In the genomic region with DNA sequence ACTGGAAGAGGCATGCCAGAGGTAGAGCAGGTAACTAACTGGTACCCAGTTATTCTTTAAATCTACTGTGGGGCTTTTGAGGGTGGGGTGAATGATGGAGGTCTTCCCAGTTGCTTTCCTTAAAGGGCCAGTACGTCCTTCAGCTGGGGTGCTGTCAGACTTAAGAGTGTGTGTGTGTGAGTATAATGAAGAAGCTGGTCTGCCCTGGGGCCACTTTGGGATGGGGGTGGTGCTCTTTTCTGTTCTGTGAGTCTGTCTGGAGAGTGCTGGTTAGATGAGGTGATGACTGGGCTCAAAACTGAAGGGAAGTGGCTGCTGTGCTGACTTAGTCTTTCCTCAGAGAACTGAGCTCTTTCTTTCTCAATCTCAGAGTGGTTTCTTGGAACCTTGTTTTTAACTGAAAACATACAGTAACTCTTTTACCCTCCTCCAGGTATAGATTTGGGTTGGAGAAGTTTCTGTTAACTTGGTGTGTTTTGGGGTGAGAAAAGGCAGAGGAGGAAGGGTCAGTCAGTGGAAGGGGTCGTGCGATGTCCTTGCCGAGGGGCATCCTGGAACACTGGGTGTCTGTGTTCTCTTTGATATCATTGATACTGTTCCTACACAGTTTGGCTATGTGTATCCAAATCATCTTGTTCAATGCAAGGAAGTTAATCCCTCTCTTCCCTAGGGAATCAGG, we compare ENCODE assay signal across 8 cellular contexts. TPM values are rescaled to one million over a fixed set of nuclear protein-coding genes. Genes with fewer than 3 reads are reported as not detected.
DNase-seq lines count a peak whose midpoint lies in the region; ATAC-seq and TF ChIP-seq lines count a peak whose summit lies in the region.

No MANE protein-coding gene starts in this region.

- H4K20me1 ChIP-seq in fibroblast of lung (ENCODE audit: control insufficient read depth, extremely low read depth, insufficient read depth, low read length) (no peaks in the 10 kb centered on the region), neural progenitor cell (ENCODE audit: low read depth) (peaks cover 49% of the 10 kb centered on the region)

- H3K9ac ChIP-seq in fibroblast of lung (ENCODE audit: insufficient read depth, low read length), result peak overlapping the region; percentile 70
- H3K9ac ChIP-seq in neural progenitor cell, result no peak overlapping the region

- WGBS in thymus, result 9% methylated on average over 4 of the region's 4 CpGs

- H3K4me3 Mint-ChIP-seq in activated T-cell treated with anti-CD3 and anti-CD28 coated beads, Interleukin-2, amount 50 U/mL, for 4 hours, result peak overlapping the region; percentile 86
- H3K4me3 Mint-ChIP-seq in neural progenitor cell, result peak overlapping the region; percentile 76

- H3K79me2 ChIP-seq in fibroblast of lung (ENCODE audit: control insufficient read depth, insufficient read depth, low read length), result peaks cover 88% of the 10 kb centered on the region
- H3K79me2 ChIP-seq in neural progenitor cell (ENCODE audit: low read depth), result peaks cover 100% of the 10 kb centered on the region

- H3K4me2 ChIP-seq in fibroblast of lung (ENCODE audit: extremely low read depth, insufficient read depth, low read length) (peak overlapping the region; percentile 87), neural progenitor cell (peak overlapping the region; percentile 60)

- H3K36me3 ChIP-seq in fibroblast of lung (ENCODE audit: control insufficient read depth, insufficient read depth, low read length) (peaks cover 3% of the 10 kb centered on the region), neural progenitor cell (no peaks in the 10 kb centered on the region), thymus (ENCODE audit: control insufficient read depth, insufficient read depth) (no peaks in the 10 kb centered on the region)

- ATAC-seq in activated T-cell treated with anti-CD3 and anti-CD28 coated beads, Interleukin-2, amount 50 U/mL, for 4 hours, result peak; percentile 96

- H3K4me3 ChIP-seq in fibroblast of lung (replicated peaks in 1 of 4; ENCODE audit: control extremely low read depth in 1 of 4, insufficient read depth in 1 of 4, low read depth in 3 of 4, low read length in 4 of 4) (peak overlapping the region; percentile 70 to 80 (median 74)), neural progenitor cell (peak overlapping the region; percentile 6), thymus (ENCODE audit: low read length) (peak overlapping the region; percentile 36)

- H3K27me3 Mint-ChIP-seq in activated T-cell treated with anti-CD3 and anti-CD28 coated beads, Interleukin-2, amount 50 U/mL, for 4 hours (ENCODE audit: low read depth), result no peaks in the 10 kb centered on the region
- H3K27me3 Mint-ChIP-seq in neural progenitor cell (ENCODE audit: insufficient read depth, low read depth), result peaks cover under 1% of the 10 kb centered on the region

- TF ChIP-seq CTCF in fibroblast of lung (conservative IDR thresholded peaks at IDR 0.05 in 1 of 2, IDR thresholded peaks at IDR 0.05 in 1 of 2; ENCODE audit: low read depth in 1 of 2, low read length in 2 of 2) (no peak), neural progenitor cell (IDR thresholded peaks at IDR 0.05) (no peak)

- H3K36me3 Mint-ChIP-seq in activated T-cell treated with anti-CD3 and anti-CD28 coated beads, Interleukin-2, amount 50 U/mL, for 4 hours (ENCODE audit: insufficient read depth), result peaks cover 3% of the 10 kb centered on the region
- H3K36me3 Mint-ChIP-seq in neural progenitor cell, result peaks cover 10% of the 10 kb centered on the region

- H3K9me3 Mint-ChIP-seq in activated T-cell treated with anti-CD3 and anti-CD28 coated beads, Interleukin-2, amount 50 U/mL, for 4 hours, result no peaks in the 10 kb centered on the region
- no peaks in the 10 kb centered on the region for H3K9me3 Mint-ChIP-seq in neural progenitor cell

- H2AFZ ChIP-seq in fibroblast of lung (ENCODE audit: low read length), result no peak overlapping the region
- no peak overlapping the region for H2AFZ ChIP-seq in neural progenitor cell (replicated peaks)

- H3K4me1 ChIP-seq in fibroblast of lung (ENCODE audit: control insufficient read depth, extremely low read depth, insufficient read depth, low read length) (peaks cover 5% of the 10 kb centered on the region), neural progenitor cell (peaks cover 29% of the 10 kb centered on the region), thymus (ENCODE audit: control insufficient read depth, insufficient read depth, low read length) (peaks cover 14% of the 10 kb centered on the region)

- H3K9me3 ChIP-seq in fibroblast of lung (ENCODE audit: control insufficient read depth, insufficient read depth, low read depth, low read length) (no peaks in the 10 kb centered on the region), neural progenitor cell (ENCODE audit: low read depth) (no peaks in the 10 kb centered on the region), thymus (ENCODE audit: control insufficient read depth) (no peaks in the 10 kb centered on the region)

- H3K27me3 ChIP-seq in fibroblast of lung (ENCODE audit: control insufficient read depth, insufficient read depth, low read length), result no peaks in the 10 kb centered on the region
- H3K27me3 ChIP-seq in neural progenitor cell, result no peaks in the 10 kb centered on the region
- H3K27me3 ChIP-seq in thymus (ENCODE audit: control insufficient read depth, insufficient read depth), result no peaks in the 10 kb centered on the region

- H3K27ac ChIP-seq in fibroblast of lung (ENCODE audit: insufficient read depth, low read length) (peak overlapping the region; percentile 88), neural progenitor cell (peak overlapping the region; percentile 82), thymus (ENCODE audit: low read depth) (peak overlapping the region; percentile 84)

- peaks cover 50% of the 10 kb centered on the region for H3K4me1 Mint-ChIP-seq in activated T-cell treated with anti-CD3 and anti-CD28 coated beads, Interleukin-2, amount 50 U/mL, for 4 hours (ENCODE audit: low read depth)
- peaks cover 31% of the 10 kb centered on the region for H3K4me1 Mint-ChIP-seq in neural progenitor cell

- peak overlapping the region; percentile 94 for H3K27ac Mint-ChIP-seq in neural progenitor cell

- peaks cover 22% of the 10 kb centered on the region for H3F3A ChIP-seq in neural progenitor cell (ENCODE audit: low read depth)

- DNase-seq in GM04504 (ENCODE audit: low read depth) (peak; percentile 61), NOMO-1 (lab: John Stamatoyannopoulos, UW; ENCODE audit: unreplicated experiment in 2 of 2) (peak; percentile 85 to 91), fibroblast of lung (ENCODE audit: low read depth in 2 of 2) (peak; percentile 78 to 81), neural progenitor cell (ENCODE audit: low spot score) (no peak), DMS79 treated with DMSO at 0.1 percent for 48 hours (lab: John Stamatoyannopoulos, UW) (no peak), DMS153 (lab: John Stamatoyannopoulos, UW) (no peak)
- peak; percentile 66 for DNase-seq in activated T-cell treated with anti-CD3 and anti-CD28 coated beads, Interleukin-2, amount 50 U/mL, for 4 hours

RNA-seq across cellular contexts. Expression of gene MACF1, which starts 0.7 kb away (rescaled TPM):
- 100 to 1,000 TPM; 104 to 128 (median 120) TPM for total RNA-seq in activated T-cell treated with anti-CD3 and anti-CD28 coated beads, Interleukin-2, amount 50 U/mL, for 4 hours
- 265 and 414 TPM in 2 replicates for total RNA-seq in fibroblast of lung
- polyA plus RNA-seq in fibroblast of lung, result 110 and 178 TPM in 2 replicates
- polyA plus RNA-seq in fibroblast of lung (2012), result 116 and 225 TPM in 2 replicates
- polyA minus RNA-seq in fibroblast of lung (ENCODE audit: low replicate concordance), result 211 and 350 TPM in 2 replicates
- total RNA-seq in neural progenitor cell (ENCODE audit: low replicate concordance), result 203 and 222 TPM in 2 replicates
- polyA plus RNA-seq in thymus, result 124 TPM

Comparison
In these comparisons a context has a peak if more than half of its experiments do, and no peak if none do; other contexts are left out.
1. DNase-seq: peak in GM04504 (single experiment), NOMO-1 (2 of 2), activated T-cell treated with anti-CD3 and anti-CD28 coated beads, Interleukin-2, amount 50 U/mL, for 4 hours (single experiment) and fibroblast of lung (2 of 2); none in neural progenitor cell (single experiment), DMS79 treated with DMSO at 0.1 percent for 48 hours (single experiment) and DMS153 (single experiment).
2. H3K4me3 ChIP-seq: peak in every context shown above with its lines; median percentile 74 in fibroblast of lung; 36 in thymus; 6 in neural progenitor cell.
3. Peak in every context shown above with its lines, with median percentiles within 50 percentile points of each other: H3K27ac ChIP-seq.